ENCODE assay signal across 8 cellular contexts in genomic region chr2:203238711-203239526, GRCh38. TPM values are rescaled to one million over a fixed set of nuclear protein-coding genes. Genes with fewer than 3 reads are reported as not detected.
DNase-seq lines count a peak whose midpoint lies in the region; TF ChIP-seq lines count a peak whose summit lies in the region.

Gene CYP20A1 (plus strand): TSS chr2:203239018. CDS start chr2:203239063, 45 bp downstream.

- peaks cover 18% of the 10 kb centered on the region for H3K4me1 Mint-ChIP-seq in activated T-helper 2 cell treated with anti-CD3 and anti-CD28 coated beads, Interferon-gamma antibody, Interleukin-2, Interleukin-4, amounts not matched to agents 10 μg/mL and 5 μg/mL and 100 μg/mL, durations not matched to agents 14 hours and 24 hours and 36 hours (ENCODE audit: low read depth)
- peaks cover 13% of the 10 kb centered on the region for H3K4me1 Mint-ChIP-seq in nephron
- peaks cover 41% of the 10 kb centered on the region for H3K4me1 Mint-ChIP-seq in stimulated activated naive CD8-positive, alpha-beta T cell treated with anti-CD3 and anti-CD28 coated beads, Interleukin-15, Interleukin-2, amounts not matched to agents 100 ng/mL and 50 ng/mL, for 24 hours (ENCODE audit: low read depth)

- peak; percentile 98 for DNase-seq in ELF-1 (ENCODE audit: low read depth, low spot score)
- DNase-seq in H4 (ENCODE audit: low spot score), result peak; percentile 89
- peak; percentile 78 for DNase-seq in LNCaP clone FGC (ENCODE audit: low read depth)
- peak; percentile 91 for DNase-seq in RWPE1 (ENCODE audit: low spot score)
- DNase-seq in activated T-helper 2 cell treated with anti-CD3 and anti-CD28 coated beads, Interferon-gamma antibody, Interleukin-2, Interleukin-4, amounts not matched to agents 10 μg/mL and 5 μg/mL and 100 μg/mL, durations not matched to agents 14 hours and 24 hours and 36 hours (ENCODE audit: low spot score), result peak; percentile 96
- peak; percentile 97 for DNase-seq in fibroblast of pulmonary artery (ENCODE audit: low read depth)

- POLR2A ChIA-PET in RWPE1 (lab: Yijun Ruan, JAX; ENCODE audit: low non-redundant PET), result interaction anchor here (0.6 to 0.8 kb wide), 4 partner anchors 10 to 19 kb away, joined by 3 to 4 read pairs (median 3); no protein-coding TSS in a partner anchor

- peak; percentile 39 for TF ChIP-seq CTCF in LNCaP clone FGC (IDR thresholded peaks at IDR 0.05; ENCODE audit: control insufficient read depth, extremely low read depth, insufficient read depth)
- peak; percentile 55 for TF ChIP-seq CTCF in RWPE1 (conservative IDR thresholded peaks at IDR 0.05; ENCODE audit: low read depth)
- peak; percentile 39 for TF ChIP-seq CTCF in fibroblast of pulmonary artery (IDR thresholded peaks at IDR 0.05; ENCODE audit: low read length, missing control alignments)
- peak; percentile 25 to 44 (median 40) for TF ChIP-seq CTCF in nephron (IDR thresholded peaks at IDR 0.05; ENCODE audit: unreplicated experiment in 3 of 3)

- H3K4me3 Mint-ChIP-seq in activated T-helper 2 cell treated with anti-CD3 and anti-CD28 coated beads, Interferon-gamma antibody, Interleukin-2, Interleukin-4, amounts not matched to agents 10 μg/mL and 5 μg/mL and 100 μg/mL, durations not matched to agents 14 hours and 24 hours and 36 hours (ENCODE audit: low read depth), result peak within 1 kb of the TSS; percentile 91
- H3K4me3 Mint-ChIP-seq in nephron, result peak within 1 kb of the TSS; percentile 95 to 99 (median 96)
- peak within 1 kb of the TSS; percentile 98 for H3K4me3 Mint-ChIP-seq in stimulated activated naive CD8-positive, alpha-beta T cell treated with anti-CD3 and anti-CD28 coated beads, Interleukin-15, Interleukin-2, amounts not matched to agents 100 ng/mL and 50 ng/mL, for 24 hours

- H3K27ac Mint-ChIP-seq in activated T-helper 2 cell treated with anti-CD3 and anti-CD28 coated beads, Interferon-gamma antibody, Interleukin-2, Interleukin-4, amounts not matched to agents 10 μg/mL and 5 μg/mL and 100 μg/mL, durations not matched to agents 14 hours and 24 hours and 36 hours, result peak within 1 kb of the TSS; percentile 100
- peak within 1 kb of the TSS; percentile 89 to 98 (median 97) for H3K27ac Mint-ChIP-seq in nephron
- H3K27ac Mint-ChIP-seq in stimulated activated naive CD8-positive, alpha-beta T cell treated with anti-CD3 and anti-CD28 coated beads, Interleukin-15, Interleukin-2, amounts not matched to agents 100 ng/mL and 50 ng/mL, for 24 hours, result peak within 1 kb of the TSS; percentile 99

- H3K36me3 Mint-ChIP-seq in activated T-helper 2 cell treated with anti-CD3 and anti-CD28 coated beads, Interferon-gamma antibody, Interleukin-2, Interleukin-4, amounts not matched to agents 10 μg/mL and 5 μg/mL and 100 μg/mL, durations not matched to agents 14 hours and 24 hours and 36 hours (ENCODE audit: low read depth), result peaks cover 28% of the 10 kb centered on the region
- peaks cover 29% of the 10 kb centered on the region for H3K36me3 Mint-ChIP-seq in nephron (ENCODE audit: low read depth)
- peaks cover 29% of the 10 kb centered on the region for H3K36me3 Mint-ChIP-seq in stimulated activated naive CD8-positive, alpha-beta T cell treated with anti-CD3 and anti-CD28 coated beads, Interleukin-15, Interleukin-2, amounts not matched to agents 100 ng/mL and 50 ng/mL, for 24 hours (ENCODE audit: low read depth)

- no peaks in the 10 kb centered on the region for H3K9me3 Mint-ChIP-seq in activated T-helper 2 cell treated with anti-CD3 and anti-CD28 coated beads, Interferon-gamma antibody, Interleukin-2, Interleukin-4, amounts not matched to agents 10 μg/mL and 5 μg/mL and 100 μg/mL, durations not matched to agents 14 hours and 24 hours and 36 hours
- no peaks in the 10 kb centered on the region for H3K9me3 Mint-ChIP-seq in nephron
- H3K9me3 Mint-ChIP-seq in stimulated activated naive CD8-positive, alpha-beta T cell treated with anti-CD3 and anti-CD28 coated beads, Interleukin-15, Interleukin-2, amounts not matched to agents 100 ng/mL and 50 ng/mL, for 24 hours, result no peaks in the 10 kb centered on the region

- intact Hi-C loops in activated T-helper 2 cell treated with anti-CD3 and anti-CD28 coated beads, Interferon-gamma antibody, Interleukin-2, Interleukin-4, amounts not matched to agents 10 μg/mL and 5 μg/mL and 100 μg/mL, durations not matched to agents 14 hours and 24 hours and 36 hours (cut with micrococcal nuclease), result loop anchor here (1.0 to 5.0 kb wide), 5 partner anchors 88 to 605 kb away; partner anchors contain the start of genes FAM117B, NBEAL1 and WDR12

- H3K27me3 Mint-ChIP-seq in activated T-helper 2 cell treated with anti-CD3 and anti-CD28 coated beads, Interferon-gamma antibody, Interleukin-2, Interleukin-4, amounts not matched to agents 10 μg/mL and 5 μg/mL and 100 μg/mL, durations not matched to agents 14 hours and 24 hours and 36 hours (ENCODE audit: low read depth), result no peaks in the 10 kb centered on the region
- no peaks in the 10 kb centered on the region for H3K27me3 Mint-ChIP-seq in nephron (ENCODE audit: low read depth)
- H3K27me3 Mint-ChIP-seq in stimulated activated naive CD8-positive, alpha-beta T cell treated with anti-CD3 and anti-CD28 coated beads, Interleukin-15, Interleukin-2, amounts not matched to agents 100 ng/mL and 50 ng/mL, for 24 hours, result no peaks in the 10 kb centered on the region

- H3K27ac ChIP-seq in RWPE1, result peak within 1 kb of the TSS; percentile 96

- H3K4me3 ChIP-seq in LNCaP clone FGC (ENCODE audit: low read depth, low read length) (peak within 1 kb of the TSS; percentile 91), fibroblast of pulmonary artery (replicated peaks; ENCODE audit: low read depth, low read length) (peak within 1 kb of the TSS; percentile 79)

- CTCF ChIA-PET in RWPE1 (lab: Yijun Ruan, JAX), result interaction anchor here (0.7 to 1.3 kb wide), 2 partner anchors 9 to 71 kb away, joined by 3 read pairs; no protein-coding TSS in a partner anchor

RNA-seq across cellular contexts. Expression of gene CYP20A1, which starts in this region (rescaled TPM):
- total RNA-seq in H4 (2014; rRNA removed; shearing (Covaris generic)), result 15.3 and 16.4 TPM in 2 replicates
- 21.0 and 23.2 TPM in 2 replicates for total RNA-seq in activated T-helper 2 cell treated with anti-CD3 and anti-CD28 coated beads, Interferon-gamma antibody, Interleukin-2, Interleukin-4, amounts not matched to agents 10 μg/mL and 5 μg/mL and 100 μg/mL, durations not matched to agents 14 hours and 24 hours and 36 hours

Comparison
In these comparisons a context has a peak if more than half of its experiments do, and no peak if none do; other contexts are left out.
1. Peak in every context shown above with its lines: DNase-seq, H3K4me3 ChIP-seq and H3K27ac ChIP-seq.